1 cellular context compared by ENCODE assay signal in genomic region chr2:129744649-129745048, GRCh38.
TF ChIP-seq lines count a peak whose summit lies in the region.

No MANE protein-coding gene starts in this region.

TF ChIP-seq in HepG2, 621 proteins besides CTCF, POLR2A, EP300 and RAD21 (continued from another document):
- no peak for TF ChIP-seq MTERF4 (CRISPR knock-in tag; IDR thresholded peaks at IDR 0.05)
- TF ChIP-seq KIAA2018 (CRISPR knock-in tag; IDR thresholded peaks at IDR 0.05; ENCODE audit: borderline replicate concordance), result no peak
- TF ChIP-seq ZKSCAN1 (IDR thresholded peaks at IDR 0.05; ENCODE audit: low read length), result no peak
- no peak for TF ChIP-seq ZNF558 (CRISPR knock-in tag; IDR thresholded peaks at IDR 0.05; ENCODE audit: borderline replicate concordance)
- no peak for TF ChIP-seq RFXAP (CRISPR knock-in tag; IDR thresholded peaks at IDR 0.05; ENCODE audit: borderline replicate concordance)
- no peak for TF ChIP-seq SMARCC2 (IDR thresholded peaks at IDR 0.05)
- TF ChIP-seq SSRP1 (CRISPR knock-in tag; IDR thresholded peaks at IDR 0.05), result no peak
- no peak for TF ChIP-seq FOXK2 (IDR thresholded peaks at IDR 0.05)
- TF ChIP-seq ATF1 (CRISPR knock-in tag; IDR thresholded peaks at IDR 0.05), result no peak
- no peak for TF ChIP-seq FOSL2 (CRISPR knock-in tag; IDR thresholded peaks at IDR 0.05)
- TF ChIP-seq ZNF180 (CRISPR knock-in tag; IDR thresholded peaks at IDR 0.05; ENCODE audit: borderline replicate concordance, low read depth), result no peak
- TF ChIP-seq ZBED4 (CRISPR knock-in tag; IDR thresholded peaks at IDR 0.05; ENCODE audit: borderline replicate concordance), result no peak
- TF ChIP-seq ZNF746 (CRISPR knock-in tag; IDR thresholded peaks at IDR 0.05), result no peak
- no peak for TF ChIP-seq ZBTB40 (IDR thresholded peaks at IDR 0.05)
- TF ChIP-seq ZBTB40 (CRISPR knock-in tag; IDR thresholded peaks at IDR 0.05), result no peak
- TF ChIP-seq ZNF724P (CRISPR knock-in tag; IDR thresholded peaks at IDR 0.05; ENCODE audit: borderline replicate concordance), result no peak
- TF ChIP-seq ATAD3A (CRISPR knock-in tag; IDR thresholded peaks at IDR 0.05), result no peak
- TF ChIP-seq ARID3A (IDR thresholded peaks at IDR 0.05; ENCODE audit: low read depth, low read length), result no peak
- TF ChIP-seq JUNB (CRISPR knock-in tag; IDR thresholded peaks at IDR 0.05; ENCODE audit: borderline replicate concordance), result no peak
- no peak for TF ChIP-seq POLR2AphosphoS2 (IDR thresholded peaks at IDR 0.05; ENCODE audit: low read depth, low read length)
